Comparison of ENCODE assay signal across 15 cellular contexts in the genomic region with DNA sequence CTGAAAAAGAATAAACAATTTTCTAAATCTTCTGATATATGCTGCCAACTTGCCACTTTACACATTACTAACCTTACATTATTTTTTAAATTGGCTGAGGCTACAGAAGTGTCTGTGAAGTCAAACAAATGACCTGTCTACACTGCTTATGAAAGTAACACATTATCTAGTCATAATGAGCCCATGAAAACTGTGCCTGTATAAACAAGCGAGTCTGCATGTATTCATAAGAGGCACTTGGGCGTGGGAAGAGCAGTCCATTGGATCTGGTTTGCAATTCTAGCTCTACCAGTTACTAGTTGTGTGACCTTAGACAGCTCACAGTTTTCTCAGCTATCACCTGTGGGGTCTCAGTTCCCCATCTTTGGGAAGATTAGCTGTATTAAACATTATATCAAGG. TPM values are rescaled to one million over a fixed set of nuclear protein-coding genes. Genes with fewer than 3 reads are reported as not detected.
DNase-seq lines count a peak whose midpoint lies in the region; ATAC-seq and TF ChIP-seq lines count a peak whose summit lies in the region.
"Had no signal": no experiment of that assay in that cellular context is flagged by ENCODE, and none has a peak within 500 bp of the region (broad histone marks: within the 10 kb centered on the region; RNA-seq: fewer than 3 reads in every experiment).

No MANE protein-coding gene starts in this region.

- H3K4me3 ChIP-seq in mammary epithelial cell (replicated peaks in 1 of 3; ENCODE audit: insufficient read depth in 1 of 3, low read depth in 2 of 3, low read length in 3 of 3) (no peak overlapping the region), breast epithelium (no peak overlapping the region), HEK293 (ENCODE audit: low read depth, low read length) (no peak overlapping the region), SK-N-MC (no peak overlapping the region), skin epidermis (peak overlapping the region in 1 of 7 experiments; percentile 10), lower leg skin (ENCODE audit: low read depth, poor library complexity, severe bottlenecking) (no peak overlapping the region)
- H3K4me3 ChIP-seq: body of pancreas, esophagus muscularis mucosa, thyroid gland had no signal

- DNase-seq in mammary epithelial cell (peak; percentile 39), breast epithelium (ENCODE audit: low spot score in 2 of 2) (no peak), SK-N-MC (ENCODE audit: low read depth, low spot score) (no peak), HEK293T (ENCODE audit: extremely low spot score) (no peak), lower leg skin (ENCODE audit: low spot score in 2 of 2) (no peak)
- DNase-seq: activated CD4-positive, CD25-positive, alpha-beta regulatory T cell; AML-193; body of pancreas; naive thymus-derived CD8-positive, alpha-beta T cell; posterior cingulate gyrus; thyroid gland had no signal

- H3K27ac ChIP-seq in mammary epithelial cell (ENCODE audit: insufficient read depth, low read depth, low read length), result no peak overlapping the region
- H3K27ac ChIP-seq in breast epithelium, result peak overlapping the region in 1 of 2 donors; percentile 21
- no peak overlapping the region for H3K27ac ChIP-seq in HEK293 (ENCODE audit: extremely low read depth, low read depth, low read length)
- peak overlapping the region; percentile 44; the same call in 1 of the 2 replicates for H3K27ac ChIP-seq in SK-N-MC
- H3K27ac ChIP-seq in skin epidermis, result peak overlapping the region in 16 of 21 experiments; percentile 11 to 99 (median 84)
- H3K27ac ChIP-seq: body of pancreas, thyroid gland had no signal

- no peak for TF ChIP-seq POLR2A in breast epithelium (IDR thresholded peaks at IDR 0.05)
- no peak for TF ChIP-seq POLR2A in lower leg skin (IDR thresholded peaks at IDR 0.05)

- peaks cover 3% of the 10 kb centered on the region for H3K36me3 ChIP-seq in mammary epithelial cell (ENCODE audit: insufficient read depth, low read length)
- no peaks in the 10 kb centered on the region for H3K36me3 ChIP-seq in breast epithelium
- H3K36me3 ChIP-seq in HEK293 (ENCODE audit: control insufficient read depth in 2 of 2, insufficient read depth in 1 of 2, low read length in 2 of 2), result no peaks in the 10 kb centered on the region; a peak in 1 of 3 replicates
- H3K36me3 ChIP-seq in SK-N-MC (ENCODE audit: insufficient read depth, low read length), result peaks cover 14% of the 10 kb centered on the region
- H3K36me3 ChIP-seq: thyroid gland had no signal

- H4K20me1 ChIP-seq in mammary epithelial cell (ENCODE audit: insufficient read depth, low read length), result no peaks in the 10 kb centered on the region

- H3K9me3 ChIP-seq in mammary epithelial cell (replicated peaks; ENCODE audit: insufficient read depth, low read length) (no peaks in the 10 kb centered on the region), breast epithelium (no peaks in the 10 kb centered on the region), HEK293 (ENCODE audit: control insufficient read depth, insufficient read depth, low read depth, low read length) (no peaks in the 10 kb centered on the region), SK-N-MC (ENCODE audit: low read depth, low read length) (no peaks in the 10 kb centered on the region)
- H3K9me3 ChIP-seq: body of pancreas, esophagus muscularis mucosa, thyroid gland had no signal

- dilution Hi-C loops in mammary epithelial cell (cut with HindIII; ENCODE audit: low sequenced_read_pairs), result no loop called here

- H3K27me3 ChIP-seq in mammary epithelial cell (ENCODE audit: insufficient read depth, low read length) (no peaks in the 10 kb centered on the region), breast epithelium (no peaks in the 10 kb centered on the region)
- H3K27me3 ChIP-seq: body of pancreas, esophagus muscularis mucosa, thyroid gland had no signal

- WGBS in mammary epithelial cell (ENCODE audit: low coverage, missing lambda C conversion rate), result 94% methylated on average over 2 of the region's 2 CpGs
- WGBS in lower leg skin, 2 donors, result 60 to 83% methylated on average over 2 of the region's 2 CpGs

- H3K79me2 ChIP-seq in mammary epithelial cell (ENCODE audit: insufficient read depth, low read length), result peaks cover 71% of the 10 kb centered on the region

- no peak overlapping the region for H2AFZ ChIP-seq in mammary epithelial cell (ENCODE audit: low read depth, low read length)

- in situ Hi-C loops in mammary epithelial cell (cut with MboI; ENCODE audit: low sequenced_read_pairs in 2 of 2), result loop anchor here (5.0 to 10.0 kb wide), 2 partner anchors 35 to 103 kb away; no protein-coding TSS in a partner anchor

- TF ChIP-seq CTCF in mammary epithelial cell (conservative IDR thresholded peaks at IDR 0.05 in 1 of 2, IDR thresholded peaks at IDR 0.05 in 1 of 2; ENCODE audit: extremely low read depth in 1 of 2, insufficient read depth in 1 of 2, low read depth in 1 of 2, low read length in 2 of 2), result no peak
- no peak for TF ChIP-seq CTCF in breast epithelium (IDR thresholded peaks at IDR 0.05)
- no peak for TF ChIP-seq CTCF in HEK293 (tag by site-specific recombination; IDR thresholded peaks at IDR 0.05)
- no peak for TF ChIP-seq CTCF in lower leg skin (IDR thresholded peaks at IDR 0.05)

- peak overlapping the region; percentile 93 for H3K4me2 ChIP-seq in mammary epithelial cell (ENCODE audit: insufficient read depth, low read depth, low read length)

- intact Hi-C loops in mammary epithelial cell (cut with micrococcal nuclease), result no loop called here
- intact Hi-C loops in breast epithelium (cut with DNase I; ENCODE audit: low total_unique reads), result no loop called here
- intact Hi-C loops in lower leg skin (cut with DNase I; ENCODE audit: low total_unique reads), result no loop called here

- H3K9ac ChIP-seq in mammary epithelial cell (ENCODE audit: insufficient read depth, low read length), result no peak overlapping the region
- no peak overlapping the region for H3K9ac ChIP-seq in SK-N-MC (ENCODE audit: insufficient read length)

- H3K4me1 ChIP-seq in mammary epithelial cell (ENCODE audit: insufficient read depth, low read length) (peaks cover 27% of the 10 kb centered on the region), breast epithelium (peaks cover 0 to 15% of the 10 kb centered on the region in 2 donors), HEK293 (ENCODE audit: control insufficient read depth, insufficient read depth, low read length) (peaks cover 12% of the 10 kb centered on the region)

- BruUV-seq in mammary epithelial cell (replicated peaks; lab: Mats Ljungman, UMichigan), result no TSS peak

- POLR2A ChIA-PET in HEK293 (lab: Yijun Ruan, JAX) (no interaction called here), HEK293T (lab: Yijun Ruan, JAX) (interaction anchor here (1.2 to 1.4 kb wide), 2 partner anchors 9 to 170 kb away, joined by 3 read pairs; no protein-coding TSS in a partner anchor)

- ATAC-seq in HG03439 (IDR thresholded peaks at IDR 0.05; ENCODE audit: unreplicated experiment), result no peak
- ATAC-seq: body of pancreas; naive thymus-derived CD8-positive, alpha-beta T cell had no signal

- CTCF ChIA-PET in mammary epithelial cell (lab: Charles Lee; ENCODE audit: low non-redundant PET) (interaction anchor here (0.9 kb wide), 1 partner anchor 40 kb away, joined by 4 read pairs; no protein-coding TSS in a partner anchor), HEK293 (lab: Yijun Ruan, JAX) (interaction anchor here (0.6 kb wide), 2 partner anchors 104 to 123 kb away, joined by 3 read pairs; no protein-coding TSS in a partner anchor), HEK293T (lab: Yijun Ruan, JAX) (no interaction called here)

TF ChIP-seq in HEK293, 187 proteins besides CTCF, POLR2A, EP300 and RAD21:
- TF ChIP-seq ZBTB8A (tag by site-specific recombination; IDR thresholded peaks at IDR 0.05) (peak; percentile 14; the same call in 1 of the 2 replicates), ZNF274 (IDR thresholded peaks at IDR 0.05; ENCODE audit: low read length) (no peak), ZNF274 (tag by site-specific recombination; IDR thresholded peaks at IDR 0.05; ENCODE audit: borderline replicate concordance) (no peak), SP7 (tag by site-specific recombination; IDR thresholded peaks at IDR 0.05) (no peak), ZNF266 (tag by site-specific recombination; IDR thresholded peaks at IDR 0.05; ENCODE audit: low read depth) (no peak), FEZF1 (tag by site-specific recombination; IDR thresholded peaks at IDR 0.05) (peak; percentile 60), ZNF302 (tag by site-specific recombination; IDR thresholded peaks at IDR 0.05; ENCODE audit: low read depth) (no peak)

TF ChIP-seq in HEK293T, 16 proteins besides CTCF, POLR2A, EP300 and RAD21 (continues in another document):
- TF ChIP-seq FOXA1 (IDR thresholded peaks at IDR 0.05), result no peak
- TF ChIP-seq LEF1 (IDR thresholded peaks at IDR 0.05; ENCODE audit: borderline replicate concordance), result no peak
- no peak for TF ChIP-seq SP1 (IDR thresholded peaks at IDR 0.05)
- TF ChIP-seq TARDBP (IDR thresholded peaks at IDR 0.05), result no peak
- TF ChIP-seq BHLHE40 (IDR thresholded peaks at IDR 0.05; ENCODE audit: borderline replicate concordance), result no peak
- no peak for TF ChIP-seq ARNT (IDR thresholded peaks at IDR 0.05)
- TF ChIP-seq SUZ12 (IDR thresholded peaks at IDR 0.05), result no peak
- TF ChIP-seq NFRKB (IDR thresholded peaks at IDR 0.05), result no peak
- no peak for TF ChIP-seq CTBP1 (IDR thresholded peaks at IDR 0.05; ENCODE audit: borderline replicate concordance)
- TF ChIP-seq ELF4 (IDR thresholded peaks at IDR 0.05), result no peak
- no peak for TF ChIP-seq ZNF384 (IDR thresholded peaks at IDR 0.05)
- no peak for TF ChIP-seq FOXK2 (IDR thresholded peaks at IDR 0.05)
- TF ChIP-seq L3MBTL2 (conservative IDR thresholded peaks at IDR 0.05), result no peak
- TF ChIP-seq FOXM1 (IDR thresholded peaks at IDR 0.05; ENCODE audit: borderline replicate concordance), result no peak
- no peak for TF ChIP-seq HDGF (IDR thresholded peaks at IDR 0.05; ENCODE audit: borderline replicate concordance)

RNA-seq across cellular contexts. Expression of gene VPS36, which starts 3.1 kb away (rescaled TPM):
- 10 to 100 TPM; 40.5 to 48.7 TPM for total RNA-seq in mammary epithelial cell
- polyA plus RNA-seq in mammary epithelial cell, result 9.0 TPM
- 20.3 TPM for polyA minus RNA-seq in mammary epithelial cell
- 10 to 100 TPM; 44.0 to 97.6 (median 65.5) TPM for total RNA-seq in breast epithelium
- 100 to 1,000 TPM in 2 of 4 donors, 10 to 100 TPM in 2; 68.1 to 148 (median 92.6) TPM for total RNA-seq in lower leg skin

RNA-seq across cellular contexts. Expression of gene CKAP2, which starts 7.9 kb away (rescaled TPM):
- total RNA-seq in mammary epithelial cell (10 to 100 TPM; 34.3 to 46.7 TPM), breast epithelium (10 to 100 TPM in 1 of 3 donors, 1 to 10 TPM in 2; 6.9 to 11.0 (median 8.6) TPM), lower leg skin (10 to 100 TPM; 13.9 to 24.2 (median 22.0) TPM)
- 15.5 TPM for polyA plus RNA-seq in mammary epithelial cell
- 30.7 TPM for polyA minus RNA-seq in mammary epithelial cell

RNA-seq across cellular contexts. Expression of gene THSD1, which starts 41.4 kb away (rescaled TPM):
- total RNA-seq in mammary epithelial cell (10 to 100 TPM; 27.2 to 44.5 TPM), breast epithelium (1 to 10 TPM; 5.8 to 9.8 (median 9.1) TPM), lower leg skin (1 to 10 TPM; 5.1 to 9.5 (median 6.3) TPM)
- 30.7 TPM for polyA plus RNA-seq in mammary epithelial cell
- polyA minus RNA-seq in mammary epithelial cell, result 30.0 TPM

Comparison
In these comparisons a context has a peak if more than half of its experiments do, and no peak if none do; other contexts are left out.
1. H3K27ac ChIP-seq: peak in SK-N-MC (single experiment) and skin epidermis (16 of 21); none in mammary epithelial cell (single experiment) and HEK293 (single experiment).